Comparison of ENCODE assay signal across 23 cellular contexts in genomic region chr1:53069663-53070327, GRCh38. TPM values are rescaled to one million over a fixed set of nuclear protein-coding genes. Genes with fewer than 3 reads are reported as not detected.
DNase-seq lines count a peak whose midpoint lies in the region; ATAC-seq, FAIRE-seq and TF ChIP-seq lines count a peak whose summit lies in the region.
"Had no signal": no experiment of that assay in that cellular context is flagged by ENCODE, and none has a peak within 500 bp of the region (broad histone marks: within the 10 kb centered on the region; RNA-seq: fewer than 3 reads in every experiment).

No MANE protein-coding gene starts in this region.

- H4K8ac ChIP-seq in H1 (ENCODE audit: extremely low read depth, insufficient read depth, low read length): peak overlapping the region; percentile 88; the same call in 1 of the 2 replicates

- no peak overlapping the region for H3K14ac ChIP-seq in H1 (ENCODE audit: insufficient read length)

- no peak overlapping the region for H2AFZ ChIP-seq in H1 (ENCODE audit: low read length)

- H2BK120ac ChIP-seq in H1 (replicated peaks; ENCODE audit: low read depth, low read length): no peak overlapping the region

- H3K4me3 ChIP-seq in H1 (ENCODE audit: extremely low read depth in 1 of 4, insufficient read depth in 2 of 4, low read depth in 3 of 4, low read length in 4 of 4): no peak overlapping the region
- H3K4me3 ChIP-seq in gastroesophageal sphincter: no peak overlapping the region
- H3K4me3 ChIP-seq: pancreas, thyroid gland had no signal

- no peak for FAIRE-seq in H1 (lab: Jason Lieb, UNC)
- FAIRE-seq: pancreas had no signal

- no peak overlapping the region for H2BK12ac ChIP-seq in H1 (ENCODE audit: low read depth, low read length)

- no peaks in the 10 kb centered on the region for H3K79me2 ChIP-seq in H1 (ENCODE audit: control insufficient read depth in 1 of 2, insufficient read depth in 2 of 2, low read length in 2 of 2)

- no peak overlapping the region for H2BK5ac ChIP-seq in H1 (ENCODE audit: low read depth, low read length)

- H3K4ac ChIP-seq in H1 (replicated peaks; ENCODE audit: insufficient read length, low read depth, low read length): no peak overlapping the region

- TF ChIP-seq POLR2A in H1 (IDR thresholded peaks at IDR 0.05; ENCODE audit: control extremely low read depth in 1 of 2, low read depth in 2 of 2, low read length in 2 of 2) (no peak), gastroesophageal sphincter (IDR thresholded peaks at IDR 0.05) (no peak)

- no peak for TF ChIP-seq EP300 in H1 (IDR thresholded peaks at IDR 0.05; ENCODE audit: borderline replicate concordance in 1 of 2, low read depth in 2 of 2, low read length in 2 of 2)
- TF ChIP-seq EP300 in gastroesophageal sphincter (IDR thresholded peaks at IDR 0.05): no peak

- POLR2A ChIA-PET in H1 (lab: Charles Lee; ENCODE audit: partially characterized antibody): interaction anchor here (1.1 kb wide), 1 partner anchor 52 kb away, joined by 4 read pairs; no protein-coding TSS in a partner anchor

- H3K23me2 ChIP-seq in H1 (ENCODE audit: low read depth, low read length): peaks cover 2% of the 10 kb centered on the region; the same call in 1 of the 2 replicates

- H4K20me1 ChIP-seq in H1 (replicated peaks in 1 of 2; ENCODE audit: control insufficient read depth in 1 of 2, insufficient read depth in 2 of 2, low read length in 2 of 2): no peaks in the 10 kb centered on the region

- in situ Hi-C loops in GM13976 (cut with MboI; ENCODE audit: low sequenced_read_pairs, unreplicated experiment): no loop called here

- no peak overlapping the region for H3K9ac ChIP-seq in H1 (replicated peaks in 1 of 4; ENCODE audit: extremely low read depth in 1 of 4, low read depth in 3 of 4, low read length in 3 of 4)

- H3K36me3 ChIP-seq in H1 (ENCODE audit: control insufficient read depth in 2 of 4, insufficient read depth in 4 of 4, low read length in 3 of 4) (no peaks in the 10 kb centered on the region), gastroesophageal sphincter (peaks cover 0 to 16% of the 10 kb centered on the region in 2 donors)
- H3K36me3 ChIP-seq: pancreas, thyroid gland had no signal

- TF ChIP-seq CTCF in GM13976 (IDR thresholded peaks at IDR 0.05; ENCODE audit: borderline replicate concordance, control extremely low read depth, extremely low read depth, insufficient read depth, missing control alignments) (no peak), H1 (IDR thresholded peaks at IDR 0.05; ENCODE audit: control extremely low read depth in 1 of 3, insufficient read depth in 1 of 3, low read depth in 1 of 3, low read length in 3 of 3) (no peak), omental fat pad (IDR thresholded peaks at IDR 0.05) (no peak), gastroesophageal sphincter (IDR thresholded peaks at IDR 0.05) (no peak)

- peak; percentile 26 for DNase-seq in D341Med (ENCODE audit: low spot score)
- DNase-seq in GM13976 (ENCODE audit: low spot score): peak; percentile 28
- peak in 1 of 2 experiments; percentile 48 for DNase-seq in H1 (ENCODE audit: low read depth in 1 of 2, low spot score in 2 of 2)
- peak; percentile 15 for DNase-seq in omental fat pad (ENCODE audit: low spot score)
- DNase-seq in NOMO-1 treated with DMSO at 0.1 percent for 48 hours (lab: John Stamatoyannopoulos, UW; ENCODE audit: unreplicated experiment): no peak
- no peak for DNase-seq in kidney tubule cell (ENCODE audit: low spot score)
- no peak for DNase-seq in NCI-H2107 treated with DMSO at 0.1 percent for 48 hours (lab: John Stamatoyannopoulos, UW; ENCODE audit: unreplicated experiment)
- DNase-seq: activated CD4-positive, alpha-beta T cell treated with anti-CD3 and anti-CD28 coated beads, Interleukin-2, amount 50 U/mL, for 1 hour; amniotic stem cell; Caco-2; hypothalamus; KBM-7; kidney glomerular epithelial cell; MV-4-11; NCI-H2029 treated with DMSO at 0.1 percent for 48 hours; NCI-H524; T1000; thyroid gland had no signal

- no peak overlapping the region for H2BK20ac ChIP-seq in H1 (ENCODE audit: low read length)

- CTCF ChIA-PET in H1 (lab: Charles Lee; ENCODE audit: partially characterized antibody): interaction anchor here (1.1 to 3.7 kb wide), 6 partner anchors 9 to 165 kb away, joined by 3 to 14 read pairs (median 6); no protein-coding TSS in a partner anchor

- H3K56ac ChIP-seq in H1 (replicated peaks; ENCODE audit: insufficient read length, low read depth, low read length): no peak overlapping the region

- no peak overlapping the region for H3K27ac ChIP-seq in H1 (ENCODE audit: low read depth, low read length)
- no peak overlapping the region for H3K27ac ChIP-seq in gastroesophageal sphincter
- H3K27ac ChIP-seq: HL-60, pancreas, thyroid gland had no signal

- H4K91ac ChIP-seq in H1 (replicated peaks; ENCODE audit: insufficient read length, low read length): peak overlapping the region; percentile 42

- peaks cover 0 to 2% (median 1%) of the 10 kb centered on the region in 4 experiments; a peak in 4 of 7 replicates for H3K27me3 ChIP-seq in H1 (replicated peaks in 1 of 4; ENCODE audit: control insufficient read depth in 3 of 4, extremely low read depth in 1 of 4, insufficient read depth in 3 of 4, low read length in 3 of 4)
- no peaks in the 10 kb centered on the region for H3K27me3 ChIP-seq in gastroesophageal sphincter
- H3K27me3 ChIP-seq: pancreas, thyroid gland had no signal

- ATAC-seq in omental fat pad (ENCODE audit: low FRiP score) (no peak), gastroesophageal sphincter (no peak)
- ATAC-seq: activated T-helper 17 cell treated with anti-CD3 and anti-CD28 coated beads, Interleukin-2, amount 50 U/mL, for 72 hours; pancreas had no signal

- H4K5ac ChIP-seq in H1 (ENCODE audit: insufficient read length, low read depth, low read length): no peak overlapping the region

- no peak for TF ChIP-seq RAD21 in H1 (IDR thresholded peaks at IDR 0.05 in 1 of 2, conservative IDR thresholded peaks at IDR 0.05 in 1 of 2; ENCODE audit: low read depth in 2 of 2, low read length in 2 of 2)

- H3K23ac ChIP-seq in H1 (ENCODE audit: insufficient read length): no peak overlapping the region

- no peak overlapping the region for H3K4me2 ChIP-seq in H1 (ENCODE audit: insufficient read depth in 1 of 2, low read depth in 2 of 2, low read length in 2 of 2)

- H2AK5ac ChIP-seq in H1 (ENCODE audit: low read depth, low read length): no peak overlapping the region

- H3K18ac ChIP-seq in H1 (ENCODE audit: extremely low read depth, low read length): no peak overlapping the region; the same call in 1 of the 2 replicates

- H3K4me1 ChIP-seq in H1 (replicated peaks in 1 of 4; ENCODE audit: control insufficient read depth in 3 of 4, insufficient read depth in 4 of 4, low read length in 3 of 4): peaks cover 0 to 6% (median 0%) of the 10 kb centered on the region in 4 experiments; a peak in 2 of 7 replicates
- peaks cover 0 to 18% (median 0%) of the 10 kb centered on the region in 3 donors for H3K4me1 ChIP-seq in gastroesophageal sphincter
- H3K4me1 ChIP-seq: Caco-2, pancreas, thyroid gland had no signal

- no peaks in the 10 kb centered on the region for H3K79me1 ChIP-seq in H1 (ENCODE audit: low read depth, low read length)

- 89% methylated on average over 30 of the region's 31 CpGs; no CpG with 5 or more reads in 1 of the 2 experiments for WGBS in H1 (ENCODE audit: extremely low coverage in 1 of 2, insufficient coverage in 1 of 2, insufficient read length in 1 of 2, insufficient replicate concordance in 2 of 2, low coverage in 1 of 2, low lambda C conversion rate in 2 of 2, missing lambda C conversion rate in 1 of 2), 2 experiments
- WGBS in gastroesophageal sphincter (ENCODE audit: low coverage in 1 of 2), 2 donors: 80 to 81% methylated on average over 1 to 9 of the region's 31 CpGs

- peak overlapping the region; percentile 61; the same call in 1 of the 2 replicates for H2BK15ac ChIP-seq in H1 (ENCODE audit: low read length)

- H3K9me3 ChIP-seq in H1 (ENCODE audit: insufficient read depth in 2 of 2, low read depth in 1 of 2, low read length in 1 of 2): no peaks in the 10 kb centered on the region
- no peaks in the 10 kb centered on the region for H3K9me3 ChIP-seq in gastroesophageal sphincter
- H3K9me3 ChIP-seq: Caco-2, pancreas, thyroid gland had no signal

TF ChIP-seq in H1, 55 proteins besides CTCF, POLR2A, EP300 and RAD21 (continues in another document):
- TF ChIP-seq FOSL1 (IDR thresholded peaks at IDR 0.05; ENCODE audit: insufficient read depth, low read depth, low read length) (no peak), GTF2F1 (IDR thresholded peaks at IDR 0.05; ENCODE audit: borderline replicate concordance, low read depth, low read length) (no peak), TCF12 (IDR thresholded peaks at IDR 0.05; ENCODE audit: low read depth, low read length) (no peak), RFX5 (IDR thresholded peaks at IDR 0.05; ENCODE audit: borderline replicate concordance, low read depth, low read length) (no peak), SAP30 (IDR thresholded peaks at IDR 0.05; ENCODE audit: insufficient read depth, insufficient replicate concordance, low read length) (no peak), CREB1 (IDR thresholded peaks at IDR 0.05) (no peak)

RNA-seq across cellular contexts. Expression of gene PODN, which starts 7.8 kb away (rescaled TPM):
- total RNA-seq in H1 (2021; fragmentation: NEBNext Ultra II Directional; extraction: Animal tissue kit (Norgen Biotek cat#: 25700)): 0.11 and 0.17 TPM in 2 replicates
- 0.17 and 0.63 TPM in 2 replicates for polyA plus RNA-seq in H1 (2011; rRNA removed)
- polyA plus RNA-seq in H1 (2011; cell fraction: cytosol; rRNA removed): 0.50 TPM
- 0.91 TPM for polyA plus RNA-seq in H1 (2011; cell fraction: nucleus; rRNA removed)
- 0.17 to 0.42 TPM (median 0.31 TPM) in 4 replicates for polyA plus RNA-seq in H1 (2012, experiment 1 of 2)
- 0.22 TPM for polyA plus RNA-seq in H1 (2012, experiment 2 of 2)
- 0.14 TPM for polyA plus RNA-seq in H1 (2013, experiment 1 of 2)
- polyA plus RNA-seq in H1 (2013, experiment 2 of 2): 0.22 TPM
- polyA minus RNA-seq in H1 (2011; rRNA and poly(A)+ RNA removed): 0.28 and 0.39 TPM in 2 replicates
- 1.8 TPM for polyA minus RNA-seq in H1 (2011; cell fraction: cytosol; rRNA and poly(A)+ RNA removed)
- 0.30 TPM for polyA minus RNA-seq in H1 (2011; cell fraction: nucleus; rRNA and poly(A)+ RNA removed)
- total RNA-seq in omental fat pad: 100 to 1,000 TPM in 3 of 4 donors, 10 to 100 TPM in 1; 99.8 to 440 (median 251) TPM
- 100 to 1,000 TPM in 3 of 4 donors, 10 to 100 TPM in 1; 60.4 to 170 (median 125) TPM for total RNA-seq in gastroesophageal sphincter
- total RNA-seq: activated T-helper 17 cell treated with anti-CD3 and anti-CD28 coated beads, Interleukin-2, amount 50 U/mL, for 72 hours; Caco-2; SK-MEL-5 had no signal

Comparison
In these comparisons a context has a peak if more than half of its experiments do, and no peak if none do; other contexts are left out.
1. DNase-seq: peak in D341Med (single experiment), GM13976 (single experiment) and omental fat pad (single experiment); none in NOMO-1 treated with DMSO at 0.1 percent for 48 hours (single experiment), kidney tubule cell (single experiment) and NCI-H2107 treated with DMSO at 0.1 percent for 48 hours (single experiment).
2. RNA of gene PODN, which starts 7.8 kb away (total RNA-seq): 99.8 to 440 TPM in omental fat pad and 60.4 to 170 TPM in gastroesophageal sphincter; 0.11 to 0.17 TPM in H1; every median in the first group is over 10 times any median in the second.